Comparison of ENCODE assay signal across 1 cellular context in the genomic region with DNA sequence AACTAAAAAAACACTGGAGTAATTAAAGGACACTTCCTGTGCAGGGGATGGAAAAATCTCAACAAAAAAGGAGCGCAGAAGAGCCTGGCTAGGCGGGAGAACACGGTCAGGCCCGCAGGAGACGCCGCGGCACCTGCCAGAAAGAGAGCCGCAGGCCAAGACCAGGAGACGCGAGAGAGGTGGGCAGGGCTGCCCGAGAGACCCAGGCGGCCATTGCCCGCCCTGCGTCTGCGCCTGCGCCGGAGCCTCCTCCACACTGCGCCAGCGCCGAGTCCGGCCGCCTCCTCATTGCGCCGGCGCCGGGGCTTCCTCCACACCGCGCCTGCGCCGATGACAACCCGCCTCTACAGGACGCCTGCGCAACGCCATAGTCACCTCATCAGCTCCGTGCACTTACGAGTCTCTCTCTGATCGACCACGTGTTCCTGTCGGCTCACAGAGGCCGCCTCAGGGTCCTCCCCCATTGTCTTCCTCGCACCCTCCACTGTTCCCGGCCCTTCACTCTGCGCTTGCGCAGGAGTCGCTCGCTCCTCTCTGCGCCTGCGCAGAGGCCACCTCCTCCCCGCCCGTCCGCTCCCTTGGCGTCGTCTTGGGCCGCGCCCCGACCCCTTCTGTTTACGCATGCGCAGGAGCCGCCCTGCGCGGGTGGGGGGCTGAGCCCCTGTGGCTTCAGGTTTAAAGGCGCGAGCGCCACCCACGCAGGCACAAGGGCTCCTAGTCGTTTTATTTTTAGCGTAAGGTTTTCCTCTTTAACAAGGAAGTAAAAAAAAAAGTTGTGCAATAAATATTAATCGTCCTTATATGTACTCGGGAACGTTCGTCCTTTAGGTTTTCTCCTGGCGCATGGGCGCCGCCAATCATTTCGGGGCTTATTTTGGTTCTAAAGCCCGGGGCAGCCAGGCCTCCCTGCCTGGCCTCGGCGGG.
TF ChIP-seq lines count a peak whose summit lies in the region.

No MANE protein-coding gene starts in this region.

TF ChIP-seq in SK-N-SH, 30 proteins besides CTCF, POLR2A, EP300 and RAD21 (continued from another document):
- TF ChIP-seq, protein P1, sequence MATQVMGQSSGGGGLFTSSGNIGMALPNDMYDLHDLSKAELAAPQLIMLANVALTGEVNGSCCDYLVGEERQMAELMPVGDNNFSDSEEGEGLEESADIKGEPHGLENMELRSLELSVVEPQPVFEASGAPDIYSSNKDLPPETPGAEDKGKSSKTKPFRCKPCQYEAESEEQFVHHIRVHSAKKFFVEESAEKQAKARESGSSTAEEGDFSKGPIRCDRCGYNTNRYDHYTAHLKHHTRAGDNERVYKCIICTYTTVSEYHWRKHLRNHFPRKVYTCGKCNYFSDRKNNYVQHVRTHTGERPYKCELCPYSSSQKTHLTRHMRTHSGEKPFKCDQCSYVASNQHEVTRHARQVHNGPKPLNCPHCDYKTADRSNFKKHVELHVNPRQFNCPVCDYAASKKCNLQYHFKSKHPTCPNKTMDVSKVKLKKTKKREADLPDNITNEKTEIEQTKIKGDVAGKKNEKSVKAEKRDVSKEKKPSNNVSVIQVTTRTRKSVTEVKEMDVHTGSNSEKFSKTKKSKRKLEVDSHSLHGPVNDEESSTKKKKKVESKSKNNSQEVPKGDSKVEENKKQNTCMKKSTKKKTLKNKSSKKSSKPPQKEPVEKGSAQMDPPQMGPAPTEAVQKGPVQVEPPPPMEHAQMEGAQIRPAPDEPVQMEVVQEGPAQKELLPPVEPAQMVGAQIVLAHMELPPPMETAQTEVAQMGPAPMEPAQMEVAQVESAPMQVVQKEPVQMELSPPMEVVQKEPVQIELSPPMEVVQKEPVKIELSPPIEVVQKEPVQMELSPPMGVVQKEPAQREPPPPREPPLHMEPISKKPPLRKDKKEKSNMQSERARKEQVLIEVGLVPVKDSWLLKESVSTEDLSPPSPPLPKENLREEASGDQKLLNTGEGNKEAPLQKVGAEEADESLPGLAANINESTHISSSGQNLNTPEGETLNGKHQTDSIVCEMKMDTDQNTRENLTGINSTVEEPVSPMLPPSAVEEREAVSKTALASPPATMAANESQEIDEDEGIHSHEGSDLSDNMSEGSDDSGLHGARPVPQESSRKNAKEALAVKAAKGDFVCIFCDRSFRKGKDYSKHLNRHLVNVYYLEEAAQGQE (IDR thresholded peaks at IDR 0.05; ENCODE audit: low read depth, low read length): peak; percentile 64
- peak; percentile 94 for TF ChIP-seq TAF1 (IDR thresholded peaks at IDR 0.05; ENCODE audit: borderline replicate concordance, low read depth, low read length)
- TF ChIP-seq JUND (IDR thresholded peaks at IDR 0.05): no peak
TF ChIP-seq in SK-N-SH: peak in this region for 12.
